In genomic region chr6:32895006-32895345, GRCh38 we compare ENCODE assay signal across 8 cellular contexts. TPM values are rescaled to one million over a fixed set of nuclear protein-coding genes. Genes with fewer than 3 reads are reported as not detected.
DNase-seq lines count a peak whose midpoint lies in the region; ATAC-seq, FAIRE-seq and TF ChIP-seq lines count a peak whose summit lies in the region.

No MANE protein-coding gene starts in this region.

- H3K4me1 ChIP-seq in CD8-positive, alpha-beta T cell (ENCODE audit: insufficient read depth, low read length) = peaks cover 20% of the 10 kb centered on the region
- peaks cover 12% of the 10 kb centered on the region for H3K4me1 ChIP-seq in GM12878 (ENCODE audit: control insufficient read depth, insufficient read depth, low read length)
- peaks cover 0 to 15% (median 11%) of the 10 kb centered on the region in 4 donors for H3K4me1 ChIP-seq in liver (ENCODE audit: control insufficient read depth in 4 of 4, insufficient read depth in 4 of 4, low read length in 3 of 4)

- H3K27me3 Mint-ChIP-seq in CD8-positive, alpha-beta T cell (ENCODE audit: low read depth) = no peaks in the 10 kb centered on the region
- peaks cover 8% of the 10 kb centered on the region for H3K27me3 Mint-ChIP-seq in type B pancreatic cell

- peaks cover 28% of the 10 kb centered on the region for H3K79me2 ChIP-seq in GM12878 (ENCODE audit: control insufficient read depth, insufficient read depth, low read length)

- FAIRE-seq in GM12878 (lab: Jason Lieb, UNC) = no peak

- TF ChIP-seq CTCF in CD8-positive, alpha-beta T cell (IDR thresholded peaks at IDR 0.05) = no peak
- TF ChIP-seq CTCF in GM12878 (IDR thresholded peaks at IDR 0.05 in 2 of 3, conservative IDR thresholded peaks at IDR 0.05 in 1 of 3; ENCODE audit: control insufficient read depth in 2 of 3, extremely low read depth in 1 of 3, insufficient read depth in 1 of 3, low read depth in 3 of 3, low read length in 3 of 3) (no peak), liver (IDR thresholded peaks at IDR 0.05; ENCODE audit: low read depth, low read length, missing input control) (no peak), type B pancreatic cell (conservative IDR thresholded peaks at IDR 0.05) (no peak)

- TF ChIP-seq RAD21 in GM12878 (IDR thresholded peaks at IDR 0.05; ENCODE audit: insufficient read depth, low read depth, low read length) = no peak
- no peak for TF ChIP-seq RAD21 in liver (IDR thresholded peaks at IDR 0.05)

- H3K4me1 Mint-ChIP-seq in CD8-positive, alpha-beta T cell (ENCODE audit: low read depth) = peaks cover 46% of the 10 kb centered on the region
- H3K4me1 Mint-ChIP-seq in type B pancreatic cell (ENCODE audit: unreplicated experiment) = peaks cover 29% of the 10 kb centered on the region

- peak overlapping the region; percentile 92 for H3K4me3 ChIP-seq in CD8-positive, alpha-beta T cell (ENCODE audit: low read depth, low read length)
- H3K4me3 ChIP-seq in GM12878 = peak overlapping the region; percentile 81
- H3K4me3 ChIP-seq in liver (ENCODE audit: low read depth in 1 of 3, low read length in 3 of 3) = peak overlapping the region; percentile 68 to 99 (median 99)

- RAD21 ChIA-PET in GM12878 (lab: Charles Lee; ENCODE audit: unreplicated experiment) = interaction anchor here (0.6 to 5.0 kb wide), 17 partner anchors 9 to 470 kb away, joined by 3 to 34 read pairs (median 4); partner anchors contain the start of genes HLA-DMA, HLA-DMB, HLA-DPB1 and PSMB9

- TSS peak; percentile 61 for BruUV-seq in GM12878 (replicated peaks; lab: Mats Ljungman, UMichigan)

- SMC1A ChIA-PET in GM12878 (lab: Charles Lee; ENCODE audit: uncharacterized antibody, unreplicated experiment) = interaction anchor here (1.1 to 6.7 kb wide), 17 partner anchors 23 to 98 kb away, joined by 3 to 51 read pairs (median 5); partner anchors contain the start of genes HLA-DMA and HLA-DMB

- no peak for TF ChIP-seq POLR2A in GM12878 (IDR thresholded peaks at IDR 0.05; ENCODE audit: low read depth, low read length)

- H3K4me3 Mint-ChIP-seq in CD8-positive, alpha-beta T cell = peak overlapping the region; percentile 99
- peak overlapping the region; percentile 99 for H3K4me3 Mint-ChIP-seq in type B pancreatic cell

- H3K27ac ChIP-seq in CD8-positive, alpha-beta T cell (ENCODE audit: low read depth, low read length) = peak overlapping the region; percentile 62
- H3K27ac ChIP-seq in GM12878 (ENCODE audit: control insufficient read depth, insufficient read depth) (peak overlapping the region; percentile 90), liver (ENCODE audit: low read depth in 1 of 2, low read length in 2 of 2) (peak overlapping the region; percentile 89 to 94)

- peak; percentile 9 for ATAC-seq in CD8-positive, alpha-beta T cell
- ATAC-seq in HG03025 (IDR thresholded peaks at IDR 0.05; ENCODE audit: low FRiP score, unreplicated experiment) (peak; percentile 18), GM12878 (peak; percentile 42), HG03457 (IDR thresholded peaks at IDR 0.05; ENCODE audit: unreplicated experiment) (no peak)

- no peaks in the 10 kb centered on the region for H3K9me3 ChIP-seq in CD8-positive, alpha-beta T cell (ENCODE audit: low read length)
- H3K9me3 ChIP-seq in GM12878 (replicated peaks; ENCODE audit: control insufficient read depth, insufficient read depth, low read length) (no peaks in the 10 kb centered on the region), liver (ENCODE audit: control insufficient read depth in 4 of 4, low read length in 3 of 4) (no peaks in the 10 kb centered on the region)

- no peaks in the 10 kb centered on the region for H4K20me1 ChIP-seq in GM12878 (ENCODE audit: control insufficient read depth, insufficient read depth)

- POLR2A ChIA-PET in CD8-positive, alpha-beta T cell (lab: Charles Lee) = interaction anchor here (0.7 to 5.4 kb wide), 15 partner anchors 9 to 124 kb away, joined by 3 to 81 read pairs (median 4); partner anchors contain the start of genes BRD2, HLA-DMA, PSMB8 and PSMB9
- POLR2A ChIA-PET in GM12878 (lab: Charles Lee) = interaction anchor here (0.9 to 3.3 kb wide), 15 partner anchors 9 to 181 kb away, joined by 3 to 23 read pairs (median 4); partner anchors contain the start of genes HLA-DMA, HLA-DMB, HLA-DPA1 and HLA-DPB1

- in situ Hi-C loops in GM12878 (cut with MboI) = no loop called here

- H3K27ac Mint-ChIP-seq in CD8-positive, alpha-beta T cell = peak overlapping the region; percentile 97
- peak overlapping the region; percentile 96 for H3K27ac Mint-ChIP-seq in type B pancreatic cell

- DNase-seq in CD8-positive, alpha-beta T cell = no peak
- DNase-seq in GM12878 (ENCODE audit: low read depth, low spot score) (no peak), type B pancreatic cell (ENCODE audit: extremely low spot score, unreplicated experiment) (no peak), ecto neural progenitor cell (ENCODE audit: low spot score) (no peak)
- no peak for DNase-seq in stimulated activated naive CD4-positive, alpha-beta T cell treated with Interleukin-2 at 50 U/mL for 16 hours (lab: John Stamatoyannopoulos, UW)

- no peaks in the 10 kb centered on the region for H3K36me3 ChIP-seq in CD8-positive, alpha-beta T cell (ENCODE audit: insufficient read depth, low read length)
- H3K36me3 ChIP-seq in GM12878 (ENCODE audit: control insufficient read depth in 2 of 2, insufficient read depth in 2 of 2, low read length in 1 of 2) = no peaks in the 10 kb centered on the region
- H3K36me3 ChIP-seq in liver (ENCODE audit: control insufficient read depth in 4 of 4, insufficient read depth in 3 of 4, low read depth in 1 of 4, low read length in 3 of 4) = no peaks in the 10 kb centered on the region

- peak overlapping the region; percentile 90 for H2AFZ ChIP-seq in GM12878 (ENCODE audit: control insufficient read depth, low read depth, low read length)

- H3K27me3 ChIP-seq in CD8-positive, alpha-beta T cell (ENCODE audit: insufficient read depth, low read length) = no peaks in the 10 kb centered on the region
- no peaks in the 10 kb centered on the region for H3K27me3 ChIP-seq in GM12878 (replicated peaks in 1 of 2; ENCODE audit: control insufficient read depth in 2 of 2, insufficient read depth in 2 of 2, low read length in 1 of 2)
- no peaks in the 10 kb centered on the region for H3K27me3 ChIP-seq in liver (ENCODE audit: control insufficient read depth in 4 of 4, insufficient read depth in 4 of 4, low read length in 3 of 4)

- peak overlapping the region; percentile 63 for H3K4me2 ChIP-seq in GM12878 (ENCODE audit: control insufficient read depth, insufficient read depth)

- H3K36me3 Mint-ChIP-seq in CD8-positive, alpha-beta T cell = peaks cover 8% of the 10 kb centered on the region
- peaks cover 7% of the 10 kb centered on the region for H3K36me3 Mint-ChIP-seq in type B pancreatic cell

- H3K9ac ChIP-seq in GM12878 (ENCODE audit: control insufficient read depth, insufficient read depth, low read length) = peak overlapping the region; percentile 88
- H3K9ac ChIP-seq in liver (ENCODE audit: low read depth in 1 of 2, low read length in 2 of 2) = peak overlapping the region; percentile 79 to 84

- H3K9me3 Mint-ChIP-seq in CD8-positive, alpha-beta T cell = no peaks in the 10 kb centered on the region
- H3K9me3 Mint-ChIP-seq in type B pancreatic cell = no peaks in the 10 kb centered on the region

- intact Hi-C loops in CD8-positive, alpha-beta T cell (cut with DNase I, micrococcal nuclease) = loop anchor here (2.0 to 10.0 kb wide), 5 partner anchors 46 to 354 kb away; partner anchors contain the start of genes HLA-DMA (in 2 of the 2), HLA-DMB (in 1 of the 2), HLA-DPA1 (in 1 of the 2) and HLA-DPB1 (in 1 of the 2)
- intact Hi-C loops in GM12878 (cut with micrococcal nuclease; ENCODE audit: unreplicated experiment) = no loop called here

- CTCF ChIA-PET in CD8-positive, alpha-beta T cell (lab: Charles Lee) = interaction anchor here (0.6 to 7.9 kb wide), 11 partner anchors 9 to 90 kb away, joined by 3 to 71 read pairs (median 6); partner anchors contain the start of genes HLA-DMA and TAP2
- CTCF ChIA-PET in GM12878 (lab: Yijun Ruan, JAX) = interaction anchor here (0.7 to 5.2 kb wide), 12 partner anchors 8 to 302 kb away, joined by 3 to 61 read pairs (median 7); partner anchors contain the start of genes HLA-DMA and TAP2

- no peak for TF ChIP-seq EP300 in GM12878 (IDR thresholded peaks at IDR 0.05; ENCODE audit: borderline replicate concordance in 1 of 2, control insufficient read depth in 1 of 2, low read depth in 2 of 2, low read length in 2 of 2)

- 0% methylated on average over 7 of the region's 8 CpGs for WGBS in GM12878 (ENCODE audit: insufficient coverage, insufficient replicate concordance, low lambda C conversion rate, missing lambda C conversion rate)
- 1% methylated on average over 8 of the region's 8 CpGs for WGBS in liver

RNA-seq across cellular contexts. Expression of gene PSMB9, which starts 41.0 kb away (rescaled TPM):
- total RNA-seq in CD8-positive, alpha-beta T cell = 10 to 100 TPM; 32.9 to 34.7 TPM
- total RNA-seq in GM12878 (2013; cell fraction: nucleolus; rRNA removed) = 21.6 and 24.8 TPM in 2 replicates
- total RNA-seq in GM12878 (2014; rRNA removed) (251 and 255 TPM in 2 replicates), GM12878 (2014; rRNA removed; fragmentation: Illumina TruSeq; extraction: Trizol) (167 and 171 TPM in 2 replicates), GM12878 (2021) (237 and 271 TPM in 2 replicates), liver (10 to 100 TPM; 11.7 to 13.4 TPM), type B pancreatic cell (ENCODE audit: low replicate concordance) (5.7 and 16.9 TPM in 2 replicates)
- polyA plus RNA-seq in GM12878 (2011; ENCODE audit: low read depth) = 109 TPM
- polyA plus RNA-seq in GM12878 (2011; rRNA removed) (253 and 359 TPM in 2 replicates), GM12878 (2014; fragmentation: Illumina TruSeq; extraction: Trizol) (86.8 and 181 TPM in 2 replicates), GM12878 (2014; fragmentation: Nextera tagmentation; extraction: Ambion mirVana) (100 to 1,000 TPM; 202 to 299 TPM), GM12878 (2014; rRNA removed) (341 and 375 TPM in 2 replicates), GM12878 (2016; fragmentation: Nextera tagmentation; extraction: Ambion mirVana) (100 to 1,000 TPM; 483 to 517 TPM), liver (10 to 100 TPM; 27.1 to 31.6 TPM)
- polyA plus RNA-seq in GM12878 (2011; cell fraction: cytosol; rRNA removed) = 446 and 599 TPM in 2 replicates
- 215 and 228 TPM in 2 replicates for polyA plus RNA-seq in GM12878 (2011; cell fraction: nucleus; rRNA removed)
- polyA plus RNA-seq in GM12878 (2012) = 183 and 244 TPM in 2 replicates
- 185 and 260 TPM in 2 replicates for polyA minus RNA-seq in GM12878 (2011; rRNA and poly(A)+ RNA removed)
- 78.0 and 81.2 TPM in 2 replicates for polyA minus RNA-seq in GM12878 (2011; cell fraction: cytosol; rRNA and poly(A)+ RNA removed)
- 34.8 and 51.7 TPM in 2 replicates for polyA minus RNA-seq in GM12878 (2011; cell fraction: nucleus; rRNA and poly(A)+ RNA removed)

RNA-seq across cellular contexts. Expression of gene TAP1, which starts 41.5 kb away (rescaled TPM):
- total RNA-seq in CD8-positive, alpha-beta T cell = 10 to 100 TPM; 98.0 to 98.1 TPM
- 96.1 and 104 TPM in 2 replicates for total RNA-seq in GM12878 (2013; cell fraction: nucleolus; rRNA removed)
- total RNA-seq in GM12878 (2014; rRNA removed) (179 and 183 TPM in 2 replicates), GM12878 (2014; rRNA removed; fragmentation: Illumina TruSeq; extraction: Trizol) (103 and 108 TPM in 2 replicates), GM12878 (2021) (177 and 194 TPM in 2 replicates), liver (10 to 100 TPM in 1 of 2 donors, 1 to 10 TPM in 1; 9.8 to 18.2 TPM), type B pancreatic cell (ENCODE audit: low replicate concordance) (16.7 and 38.4 TPM in 2 replicates)
- polyA plus RNA-seq in GM12878 (2011; ENCODE audit: low read depth) = 87.7 TPM
- polyA plus RNA-seq in GM12878 (2011; rRNA removed) (136 and 198 TPM in 2 replicates), GM12878 (2014; fragmentation: Illumina TruSeq; extraction: Trizol) (107 and 126 TPM in 2 replicates), GM12878 (2014; fragmentation: Nextera tagmentation; extraction: Ambion mirVana) (10 to 100 TPM; 33.4 to 60.0 TPM), GM12878 (2014; rRNA removed) (160 and 161 TPM in 2 replicates), GM12878 (2016; fragmentation: Nextera tagmentation; extraction: Ambion mirVana) (100 to 1,000 TPM; 230 to 249 TPM), liver (10 to 100 TPM; 10.3 to 14.3 TPM)
- 194 and 208 TPM in 2 replicates for polyA plus RNA-seq in GM12878 (2011; cell fraction: cytosol; rRNA removed)
- 238 and 367 TPM in 2 replicates for polyA plus RNA-seq in GM12878 (2011; cell fraction: nucleus; rRNA removed)
- polyA plus RNA-seq in GM12878 (2012) = 170 and 179 TPM in 2 replicates
- 154 and 194 TPM in 2 replicates for polyA minus RNA-seq in GM12878 (2011; rRNA and poly(A)+ RNA removed)
- polyA minus RNA-seq in GM12878 (2011; cell fraction: cytosol; rRNA and poly(A)+ RNA removed) = 60.6 and 63.3 TPM in 2 replicates
- polyA minus RNA-seq in GM12878 (2011; cell fraction: nucleus; rRNA and poly(A)+ RNA removed) = 62.0 and 67.4 TPM in 2 replicates

RNA-seq across cellular contexts. Expression of gene HLA-DMB, which starts 45.9 kb away (rescaled TPM):
- total RNA-seq in CD8-positive, alpha-beta T cell = 1 to 10 TPM; 8.9 to 9.9 TPM
- total RNA-seq in GM12878 (2013; cell fraction: nucleolus; rRNA removed) = 54.4 and 59.2 TPM in 2 replicates
- total RNA-seq in GM12878 (2014; rRNA removed) (141 and 149 TPM in 2 replicates), GM12878 (2014; rRNA removed; fragmentation: Illumina TruSeq; extraction: Trizol) (117 and 120 TPM in 2 replicates), GM12878 (2021) (106 and 114 TPM in 2 replicates), liver (10 to 100 TPM in 1 of 2 donors, 1 to 10 TPM in 1; 8.1 to 13.1 TPM), type B pancreatic cell (ENCODE audit: low replicate concordance) (0.43 and 0.80 TPM in 2 replicates)
- polyA plus RNA-seq in GM12878 (2011; ENCODE audit: low read depth) = 240 TPM
- polyA plus RNA-seq in GM12878 (2011; rRNA removed) (140 and 173 TPM in 2 replicates), GM12878 (2014; fragmentation: Illumina TruSeq; extraction: Trizol) (136 and 158 TPM in 2 replicates), GM12878 (2014; fragmentation: Nextera tagmentation; extraction: Ambion mirVana) (100 to 1,000 TPM; 117 to 170 TPM), GM12878 (2014; rRNA removed) (114 and 116 TPM in 2 replicates), GM12878 (2016; fragmentation: Nextera tagmentation; extraction: Ambion mirVana) (100 to 1,000 TPM; 160 to 168 TPM), liver (1 to 10 TPM; 2.8 to 7.3 TPM)
- polyA plus RNA-seq in GM12878 (2011; cell fraction: cytosol; rRNA removed) = 172 and 198 TPM in 2 replicates
- polyA plus RNA-seq in GM12878 (2011; cell fraction: nucleus; rRNA removed) = 112 and 122 TPM in 2 replicates
- polyA plus RNA-seq in GM12878 (2012) = 162 and 237 TPM in 2 replicates
- 91.9 and 112 TPM in 2 replicates for polyA minus RNA-seq in GM12878 (2011; rRNA and poly(A)+ RNA removed)
- 22.9 and 33.3 TPM in 2 replicates for polyA minus RNA-seq in GM12878 (2011; cell fraction: cytosol; rRNA and poly(A)+ RNA removed)
- 25.1 and 32.0 TPM in 2 replicates for polyA minus RNA-seq in GM12878 (2011; cell fraction: nucleus; rRNA and poly(A)+ RNA removed)

RNA-seq across cellular contexts. Expression of gene PSMB8, which starts 51.1 kb away (rescaled TPM):
- 100 to 1,000 TPM; 108 to 117 TPM for total RNA-seq in CD8-positive, alpha-beta T cell
- total RNA-seq in GM12878 (2013; cell fraction: nucleolus; rRNA removed) = 49.6 and 50.1 TPM in 2 replicates
- total RNA-seq in GM12878 (2014; rRNA removed) = 386 and 388 TPM in 2 replicates
- 311 and 327 TPM in 2 replicates for total RNA-seq in GM12878 (2014; rRNA removed; fragmentation: Illumina TruSeq; extraction: Trizol)
- total RNA-seq in GM12878 (2021) = 366 TPM in 2 replicates
- 129 TPM for polyA plus RNA-seq in GM12878 (2011; ENCODE audit: low read depth)
- polyA plus RNA-seq in GM12878 (2011; rRNA removed) = 321 and 384 TPM in 2 replicates
- 482 and 548 TPM in 2 replicates for polyA plus RNA-seq in GM12878 (2011; cell fraction: cytosol; rRNA removed)
- polyA plus RNA-seq in GM12878 (2011; cell fraction: nucleus; rRNA removed) = 310 and 330 TPM in 2 replicates
- 201 TPM in 2 replicates for polyA plus RNA-seq in GM12878 (2012)
- 272 and 304 TPM in 2 replicates for polyA plus RNA-seq in GM12878 (2014; fragmentation: Illumina TruSeq; extraction: Trizol)
- 100 to 1,000 TPM; 353 to 557 TPM for polyA plus RNA-seq in GM12878 (2014; fragmentation: Nextera tagmentation; extraction: Ambion mirVana)
- 374 and 411 TPM in 2 replicates for polyA plus RNA-seq in GM12878 (2014; rRNA removed)
- 100 to 1,000 TPM; 495 to 538 TPM for polyA plus RNA-seq in GM12878 (2016; fragmentation: Nextera tagmentation; extraction: Ambion mirVana)
- polyA minus RNA-seq in GM12878 (2011; rRNA and poly(A)+ RNA removed) = 253 and 255 TPM in 2 replicates
- polyA minus RNA-seq in GM12878 (2011; cell fraction: cytosol; rRNA and poly(A)+ RNA removed) = 49.0 and 55.5 TPM in 2 replicates
- 48.2 and 65.3 TPM in 2 replicates for polyA minus RNA-seq in GM12878 (2011; cell fraction: nucleus; rRNA and poly(A)+ RNA removed)
- 10 to 100 TPM; 19.9 to 39.1 TPM for total RNA-seq in liver
- polyA plus RNA-seq in liver = 10 to 100 TPM; 49.0 to 75.1 TPM
- total RNA-seq in type B pancreatic cell (ENCODE audit: low replicate concordance) = 17.3 and 36.8 TPM in 2 replicates

RNA-seq across cellular contexts. Expression of gene TAP2, which starts 56.4 kb away (rescaled TPM):
- 10 to 100 TPM; 88.9 to 91.0 TPM for total RNA-seq in CD8-positive, alpha-beta T cell
- total RNA-seq in GM12878 (2013; cell fraction: nucleolus; rRNA removed) = 57.5 and 70.6 TPM in 2 replicates
- total RNA-seq in GM12878 (2014; rRNA removed) (58.1 and 60.3 TPM in 2 replicates), GM12878 (2014; rRNA removed; fragmentation: Illumina TruSeq; extraction: Trizol) (31.9 and 37.2 TPM in 2 replicates), GM12878 (2021) (77.2 and 87.3 TPM in 2 replicates), liver (1 to 10 TPM; 5.1 to 7.7 TPM), type B pancreatic cell (ENCODE audit: low replicate concordance) (22.0 and 49.7 TPM in 2 replicates)
- 17.3 TPM for polyA plus RNA-seq in GM12878 (2011; ENCODE audit: low read depth)
- polyA plus RNA-seq in GM12878 (2011; rRNA removed) (25.5 and 38.8 TPM in 2 replicates), GM12878 (2014; fragmentation: Illumina TruSeq; extraction: Trizol) (45.7 and 47.7 TPM in 2 replicates), GM12878 (2014; fragmentation: Nextera tagmentation; extraction: Ambion mirVana) (1 to 10 TPM; 5.3 to 6.7 TPM), GM12878 (2014; rRNA removed) (49.6 and 71.6 TPM in 2 replicates), GM12878 (2016; fragmentation: Nextera tagmentation; extraction: Ambion mirVana) (1 to 10 TPM; 8.3 to 9.0 TPM), liver (10 to 100 TPM in 1 of 2 donors, 1 to 10 TPM in 1; 2.2 to 14.9 TPM)
- polyA plus RNA-seq in GM12878 (2011; cell fraction: cytosol; rRNA removed) = 34.8 and 37.7 TPM in 2 replicates
- polyA plus RNA-seq in GM12878 (2011; cell fraction: nucleus; rRNA removed) = 129 and 147 TPM in 2 replicates
- 31.6 and 38.9 TPM in 2 replicates for polyA plus RNA-seq in GM12878 (2012)
- 36.8 and 38.2 TPM in 2 replicates for polyA minus RNA-seq in GM12878 (2011; rRNA and poly(A)+ RNA removed)
- 9.1 and 12.2 TPM in 2 replicates for polyA minus RNA-seq in GM12878 (2011; cell fraction: cytosol; rRNA and poly(A)+ RNA removed)
- 32.5 and 50.3 TPM in 2 replicates for polyA minus RNA-seq in GM12878 (2011; cell fraction: nucleus; rRNA and poly(A)+ RNA removed)
